8 cellular contexts compared by ENCODE assay signal in the genomic region with DNA sequence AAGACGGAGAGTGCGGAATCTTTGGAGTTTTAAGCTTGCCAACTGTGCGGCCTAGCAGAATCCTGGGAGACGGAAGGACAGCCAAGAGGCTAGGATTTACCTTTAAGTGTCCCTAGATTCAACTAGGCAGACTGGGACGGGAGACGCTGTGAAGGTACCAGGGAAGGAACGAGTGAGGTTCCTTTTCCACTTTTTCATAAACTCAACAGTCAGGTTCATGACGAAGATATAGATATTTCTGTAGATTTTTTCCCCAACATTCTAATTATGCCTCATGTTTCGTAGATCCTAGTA. TPM values are rescaled to one million over a fixed set of nuclear protein-coding genes. Genes with fewer than 3 reads are reported as not detected.
DNase-seq lines count a peak whose midpoint lies in the region; ATAC-seq and TF ChIP-seq lines count a peak whose summit lies in the region.

No MANE protein-coding gene starts in this region.

- TSS peak; percentile 62 for BruUV-seq in A673 (replicated peaks; lab: Mats Ljungman, UMichigan)
- BruUV-seq in MCF 10A (replicated peaks; lab: Mats Ljungman, UMichigan), result TSS peak; percentile 67

- peak overlapping the region; percentile 99 for H3K27ac ChIP-seq in A673 (ENCODE audit: low read depth, low read length, poor library complexity, severe bottlenecking)

- H3K36me3 Mint-ChIP-seq in MCF 10A (ENCODE audit: insufficient read depth, unreplicated experiment), result peaks cover 72% of the 10 kb centered on the region
- H3K36me3 Mint-ChIP-seq in memory B cell, result peaks cover 10% of the 10 kb centered on the region

- no peaks in the 10 kb centered on the region for H3K9me3 Mint-ChIP-seq in MCF 10A (ENCODE audit: unreplicated experiment)
- no peaks in the 10 kb centered on the region for H3K9me3 Mint-ChIP-seq in memory B cell

- intact Hi-C loops in A673 (cut with micrococcal nuclease; ENCODE audit: unreplicated experiment), result loop anchor here (10.0 kb wide), 1 partner anchor 519 kb away; no protein-coding TSS in a partner anchor
- intact Hi-C loops in MCF 10A (cut with micrococcal nuclease), result no loop called here

- peak overlapping the region; percentile 92 for H3K4me3 ChIP-seq in A673 (ENCODE audit: low read depth, low read length, poor library complexity, severe bottlenecking)

- peaks cover 22% of the 10 kb centered on the region for H3K4me1 ChIP-seq in A673 (ENCODE audit: insufficient read depth, low read length, poor library complexity, severe bottlenecking)

- H3K9me3 ChIP-seq in A673 (ENCODE audit: low read depth, low read length, poor library complexity, severe bottlenecking), result no peaks in the 10 kb centered on the region

- peak overlapping the region; percentile 98 for H3K27ac Mint-ChIP-seq in MCF 10A (ENCODE audit: low read depth, unreplicated experiment)
- peak overlapping the region; percentile 99 for H3K27ac Mint-ChIP-seq in memory B cell

- no peaks in the 10 kb centered on the region for H3K27me3 ChIP-seq in A673 (replicated peaks; ENCODE audit: insufficient read depth, low read depth, low read length, poor library complexity)

- H3K4me3 Mint-ChIP-seq in MCF 10A (ENCODE audit: unreplicated experiment), result peak overlapping the region; percentile 94
- peak overlapping the region; percentile 93 for H3K4me3 Mint-ChIP-seq in memory B cell

- TF ChIP-seq CTCF in A673 (conservative IDR thresholded peaks at IDR 0.05; ENCODE audit: low read depth, low read length) (no peak), MCF 10A (IDR thresholded peaks at IDR 0.05; ENCODE audit: unreplicated experiment) (no peak), GM10248 (IDR thresholded peaks at IDR 0.05; ENCODE audit: control extremely low read depth, extremely low read depth, low read depth, missing control alignments) (no peak)

- POLR2A ChIA-PET in A673 (lab: Charles Lee; ENCODE audit: low non-redundant PET) (no interaction called here), MCF 10A (lab: Yijun Ruan, JAX) (interaction anchor here (0.5 to 7.9 kb wide), 26 partner anchors 9 to 1753 kb away, joined by 3 to 142 read pairs (median 6); partner anchors contain the start of genes AP4E1, COPS2, DTWD1 and EID1), GM10248 (lab: Yijun Ruan, JAX) (interaction anchor here (1.1 kb wide), 1 partner anchor 330 kb away, joined by 3 read pairs; no protein-coding TSS in a partner anchor)

- H3K4me1 Mint-ChIP-seq in MCF 10A (ENCODE audit: insufficient read depth, unreplicated experiment) (peaks cover 25% of the 10 kb centered on the region), memory B cell (peaks cover 29% of the 10 kb centered on the region)

- ATAC-seq in HG03175 (IDR thresholded peaks at IDR 0.05; ENCODE audit: unreplicated experiment) (peak; percentile 0), memory B cell (ENCODE audit: low read depth) (no peak), GM18520 (IDR thresholded peaks at IDR 0.05; ENCODE audit: unreplicated experiment) (no peak)

- DNase-seq in A673 (ENCODE audit: low spot score) (no peak), MCF 10A (ENCODE audit: unreplicated experiment) (no peak), memory B cell (ENCODE audit: low spot score in 2 of 2) (no peak), NCI-H345 treated with DMSO at 0.1 percent for 48 hours (lab: John Stamatoyannopoulos, UW; ENCODE audit: unreplicated experiment) (no peak), GM10248 (ENCODE audit: extremely low spot score) (no peak), EL (no peak)

- CTCF ChIA-PET in A673 (lab: Charles Lee), result no interaction called here
- CTCF ChIA-PET in MCF 10A (lab: Yijun Ruan, JAX), result interaction anchor here (1.0 kb wide), 1 partner anchor 68 kb away, joined by 5 read pairs; no protein-coding TSS in a partner anchor
- CTCF ChIA-PET in GM10248 (lab: Yijun Ruan, JAX), result interaction anchor here (1.0 to 1.3 kb wide), 2 partner anchors 22 to 39 kb away, joined by 3 to 4 read pairs; no protein-coding TSS in a partner anchor

- peaks cover 38% of the 10 kb centered on the region for H3K36me3 ChIP-seq in A673 (ENCODE audit: insufficient read depth, low read length, poor library complexity, severe bottlenecking)

- H3K27me3 Mint-ChIP-seq in MCF 10A (ENCODE audit: insufficient read depth, unreplicated experiment) (no peaks in the 10 kb centered on the region), memory B cell (no peaks in the 10 kb centered on the region)

RNA-seq across cellular contexts. Expression of gene GABPB1, which starts 0.6 kb away (rescaled TPM):
- total RNA-seq in A673 (2021) (35.3 and 40.0 TPM in 2 replicates), MCF 10A (2022) (33.4 and 38.5 TPM in 2 replicates)
